ENCODE assay signal across 9 cellular contexts in the genomic region with DNA sequence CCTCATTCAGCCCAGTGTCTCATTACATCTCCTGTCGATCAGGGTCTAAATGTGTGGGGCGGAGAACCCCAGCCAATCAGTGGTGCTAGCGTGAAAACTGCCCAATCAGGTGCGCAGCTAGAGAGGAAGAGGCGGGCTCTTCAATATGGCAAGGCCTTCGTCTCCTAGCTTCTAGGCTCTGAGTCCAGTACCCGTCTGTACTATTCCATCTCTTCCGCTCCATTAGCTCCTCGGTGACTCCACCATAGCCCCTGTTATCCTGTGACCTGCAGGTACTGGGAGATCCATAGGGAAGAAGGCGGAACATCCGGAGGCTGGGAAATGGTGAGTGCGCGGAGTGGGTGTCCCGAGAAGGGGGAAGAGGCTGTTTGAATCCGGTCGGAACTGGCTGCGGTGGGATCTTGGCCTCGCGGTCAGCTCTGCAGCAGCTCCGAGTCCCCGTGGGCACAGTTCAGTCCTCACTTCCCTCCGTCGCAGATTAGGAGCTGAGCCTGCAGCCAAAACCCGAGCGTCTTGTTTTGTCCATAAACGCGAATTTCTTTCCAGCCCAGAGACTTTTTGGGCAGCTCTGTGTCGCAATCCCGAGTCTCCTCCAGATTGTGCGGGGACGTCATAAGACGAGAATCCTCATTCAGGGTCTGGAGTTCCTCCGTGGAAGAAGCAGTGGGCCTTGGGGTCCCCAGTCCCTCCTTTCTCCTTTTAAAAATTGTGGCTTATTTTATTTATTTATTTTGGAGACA. TPM values are rescaled to one million over a fixed set of nuclear protein-coding genes. Genes with fewer than 3 reads are reported as not detected.
DNase-seq lines count a peak whose midpoint lies in the region; TF ChIP-seq lines count a peak whose summit lies in the region.
"Had no signal": no experiment of that assay in that cellular context is flagged by ENCODE, and none has a peak within 500 bp of the region (broad histone marks: within the 10 kb centered on the region; RNA-seq: fewer than 3 reads in every experiment).

A gene (plus strand): TSS at position 134 of the 740 bp plus-strand sequence. CDS start 188 bp downstream, at position 322.

- H4K8ac ChIP-seq in trophoblast cell (ENCODE audit: low read depth, low read length): no peak within 1 kb of the TSS

- H2BK12ac ChIP-seq in trophoblast cell (ENCODE audit: low read length): no peak within 1 kb of the TSS

- no peak within 1 kb of the TSS for H4K91ac ChIP-seq in trophoblast cell (ENCODE audit: low read depth, low read length)

- no CpG with 5 or more reads among the region's 33 CpGs for WGBS in trophoblast cell (ENCODE audit: extremely low coverage, insufficient coverage, insufficient read length)

- DNase-seq in DMS 273 (lab: John Stamatoyannopoulos, UW; ENCODE audit: unreplicated experiment) (peak; percentile 94), SHP77 treated with DMSO at 0.1 percent for 48 hours (lab: John Stamatoyannopoulos, UW) (peak; percentile 96), left ventricle myocardium inferior (peak; percentile 76), hepatic stellate cell (ENCODE audit: low spot score) (no peak), kidney glomerular epithelial cell (lab: John Stamatoyannopoulos, UW) (no peak), NCI-H2081 treated with DMSO at 0.1 percent for 48 hours (lab: John Stamatoyannopoulos, UW) (no peak), trophoblast cell (no peak)
- DNase-seq: effector CD8-positive, alpha-beta T cell had no signal

- no peaks in the 10 kb centered on the region for H3K27me3 ChIP-seq in left ventricle myocardium inferior (ENCODE audit: low read depth)
- H3K27me3 ChIP-seq in trophoblast cell (ENCODE audit: insufficient read depth, low read length): no peaks in the 10 kb centered on the region

- no peak within 1 kb of the TSS for H4K12ac ChIP-seq in trophoblast cell (ENCODE audit: low read depth, low read length)

- H3K27ac ChIP-seq in left ventricle myocardium inferior (replicated peaks): peak within 1 kb of the TSS; percentile 87
- peak within 1 kb of the TSS in 9 of 21 experiments; percentile 7 to 70 (median 64) for H3K27ac ChIP-seq in skin epidermis
- H3K27ac ChIP-seq in trophoblast cell (ENCODE audit: low read depth, low read length): no peak within 1 kb of the TSS

- no peak within 1 kb of the TSS for H3K4me2 ChIP-seq in trophoblast cell (ENCODE audit: low read length)

- H3K23ac ChIP-seq in trophoblast cell (ENCODE audit: low read length): no peak within 1 kb of the TSS

- no peak within 1 kb of the TSS for H2BK120ac ChIP-seq in trophoblast cell (ENCODE audit: insufficient read depth, low read length, poor library complexity)

- H2AFZ ChIP-seq in trophoblast cell (ENCODE audit: insufficient read depth, low read length, poor library complexity): no peak within 1 kb of the TSS

- H3K4me1 ChIP-seq in left ventricle myocardium inferior: peaks cover 15% of the 10 kb centered on the region
- no peaks in the 10 kb centered on the region for H3K4me1 ChIP-seq in trophoblast cell (ENCODE audit: control insufficient read depth in 1 of 2, insufficient read depth in 2 of 2, low read length in 2 of 2)

- no peak within 1 kb of the TSS for H3K4ac ChIP-seq in trophoblast cell (ENCODE audit: low read depth, low read length)

- no peaks in the 10 kb centered on the region for H3K79me1 ChIP-seq in trophoblast cell (ENCODE audit: low read length)

- no peak within 1 kb of the TSS for H3K14ac ChIP-seq in trophoblast cell (ENCODE audit: low read length)

- no peak within 1 kb of the TSS for H2AK5ac ChIP-seq in trophoblast cell (ENCODE audit: low read length)

- H3K79me2 ChIP-seq in trophoblast cell (ENCODE audit: control insufficient read depth, insufficient read depth, low read length, poor library complexity): no peaks in the 10 kb centered on the region

- no peak within 1 kb of the TSS for H2BK5ac ChIP-seq in trophoblast cell (ENCODE audit: low read depth, low read length, poor library complexity)

- no peak within 1 kb of the TSS for H3K18ac ChIP-seq in trophoblast cell (ENCODE audit: low read length)

- intact Hi-C loops in left ventricle myocardium inferior (cut with micrococcal nuclease): no loop called here

- H3K4me3 ChIP-seq in left ventricle myocardium inferior: peak within 1 kb of the TSS; percentile 73
- H3K4me3 ChIP-seq in skin epidermis: peak within 1 kb of the TSS; percentile 3 to 43 (median 28)
- no peak within 1 kb of the TSS for H3K4me3 ChIP-seq in trophoblast cell (ENCODE audit: low read depth, low read length)

- TF ChIP-seq CTCF in left ventricle myocardium inferior (IDR thresholded peaks at IDR 0.05; ENCODE audit: borderline replicate concordance): no peak

- no peaks in the 10 kb centered on the region for H3K36me3 ChIP-seq in left ventricle myocardium inferior
- no peaks in the 10 kb centered on the region for H3K36me3 ChIP-seq in trophoblast cell (ENCODE audit: control insufficient read depth in 1 of 2, insufficient read depth in 2 of 2, low read length in 2 of 2)

- H3K9me3 ChIP-seq in left ventricle myocardium inferior (replicated peaks): peaks cover 9% of the 10 kb centered on the region
- H3K9me3 ChIP-seq in trophoblast cell (ENCODE audit: insufficient read depth, low read depth, low read length): peaks cover 38% of the 10 kb centered on the region

- H3K9ac ChIP-seq in trophoblast cell (ENCODE audit: low read length): no peak within 1 kb of the TSS

RNA-seq across cellular contexts. Expression of the gene that starts here (rescaled TPM):
- 3.1 TPM for total RNA-seq in left ventricle myocardium inferior
- polyA plus RNA-seq in trophoblast cell (2013): not detected in 2 replicates

Comparison
In these comparisons a context has a peak if more than half of its experiments do, and no peak if none do; other contexts are left out.
1. DNase-seq: peak in DMS 273 (single experiment), SHP77 treated with DMSO at 0.1 percent for 48 hours (single experiment) and left ventricle myocardium inferior (single experiment); none in hepatic stellate cell (single experiment), kidney glomerular epithelial cell (single experiment), NCI-H2081 treated with DMSO at 0.1 percent for 48 hours (single experiment) and trophoblast cell (0 of 2).